ENCODE assay signal across 2 cellular contexts in genomic region chr20:50193851-50194830, GRCh38.
A peak's percentile ranks its signal among the peaks of the same experiment; 100 is the strongest.
TF ChIP-seq lines count a peak whose summit lies in the region.

No MANE protein-coding gene starts in this region.

TF ChIP-seq in GM23338, 12 proteins besides CTCF, POLR2A, EP300 and RAD21 (continued from another document):
- no peak for TF ChIP-seq REST (IDR thresholded peaks at IDR 0.05; ENCODE audit: unreplicated experiment)
- TF ChIP-seq ZNF114 (CRISPR knock-in tag; IDR thresholded peaks at IDR 0.05) = no peak
- TF ChIP-seq ZNF462 (CRISPR knock-in tag; IDR thresholded peaks at IDR 0.05) = no peak
- no peak for TF ChIP-seq CREB1 (CRISPR knock-in tag; IDR thresholded peaks at IDR 0.05; ENCODE audit: low read depth)
TF ChIP-seq in GM23338: peak in this region for 1.

TF ChIP-seq in WTC11, 78 proteins besides CTCF, POLR2A, EP300 and RAD21 (continued from another document):
- TF ChIP-seq PRDM15 (CRISPR knock-in tag; IDR thresholded peaks at IDR 0.05) (0 out of 2 replicates have a peak, but pooled peaks have one; percentile 10), ZNF532 (CRISPR knock-in tag; IDR thresholded peaks at IDR 0.05; ENCODE audit: borderline replicate concordance) (no peak), STAT6 (CRISPR knock-in tag; conservative IDR thresholded peaks at IDR 0.05; ENCODE audit: low read depth) (no peak)
TF ChIP-seq in WTC11: peak in this region for 2.
